ENCODE assay signal across 11 cellular contexts in genomic region chr12:108643941-108644742, GRCh38. TPM values are rescaled to one million over a fixed set of nuclear protein-coding genes. Genes with fewer than 3 reads are reported as not detected.
A peak's percentile ranks its signal among the peaks of the same experiment; 100 is the strongest.
DNase-seq lines count a peak whose midpoint lies in the region; ATAC-seq, FAIRE-seq and TF ChIP-seq lines count a peak whose summit lies in the region.
"Had no signal": no experiment of that assay in that cellular context is flagged by ENCODE, and none has a peak within 500 bp of the region (broad histone marks: within the 10 kb centered on the region; RNA-seq: fewer than 3 reads in every experiment).

No MANE protein-coding gene starts in this region.

- TF ChIP-seq EP300 in A549 (IDR thresholded peaks at IDR 0.05), result no peak

- POLR2A ChIA-PET in A549 (lab: Yijun Ruan, JAX), result no interaction called here

- peaks cover under 1% of the 10 kb centered on the region for H3K27me3 Mint-ChIP-seq in nephron (ENCODE audit: low read depth)

- H3K4me2 ChIP-seq in A549, result peak overlapping the region; percentile 63

- peak overlapping the region; percentile 13 to 84 (median 70) for H3K27ac Mint-ChIP-seq in nephron

- TF ChIP-seq CTCF in A549 (IDR thresholded peaks at IDR 0.05), result no peak
- TF ChIP-seq CTCF in esophagus squamous epithelium (IDR thresholded peaks at IDR 0.05), result no peak
- TF ChIP-seq CTCF in nephron (IDR thresholded peaks at IDR 0.05; ENCODE audit: unreplicated experiment in 3 of 3), result no peak

- H3K27me3 ChIP-seq in esophagus squamous epithelium, result no peaks in the 10 kb centered on the region

- FAIRE-seq in A549 (lab: Jason Lieb, UNC), result no peak
- FAIRE-seq: GM18507 had no signal

- no peak for TF ChIP-seq POLR2A in A549 (IDR thresholded peaks at IDR 0.05; ENCODE audit: low read length)
- no peak for TF ChIP-seq POLR2A in esophagus squamous epithelium (IDR thresholded peaks at IDR 0.05)

- H3K4me3 ChIP-seq in A549, result no peak overlapping the region
- no peak overlapping the region for H3K4me3 ChIP-seq in esophagus squamous epithelium

- intact Hi-C loops in esophagus squamous epithelium (cut with DNase I), result no loop called here

- 0 out of 5 replicates have a peak, but pooled peaks of 1 of the 2 experiments have one; percentile 1 for TF ChIP-seq RAD21 in A549 (conservative IDR thresholded peaks at IDR 0.05 in 1 of 2, IDR thresholded peaks at IDR 0.05 in 1 of 2)

- CTCF ChIA-PET in A549 (lab: Yijun Ruan, JAX), result interaction anchor here (0.6 to 3.5 kb wide), 3 partner anchors 20 to 80 kb away, joined by 3 to 16 read pairs (median 3); no protein-coding TSS in a partner anchor

- H3K4me1 Mint-ChIP-seq in nephron, result peaks cover 75% of the 10 kb centered on the region

- peaks cover 7 to 51% (median 14%) of the 10 kb centered on the region in 3 donors for H3K36me3 ChIP-seq in esophagus squamous epithelium

- peak overlapping the region; percentile 29 to 74; a peak in 5 of 6 replicates for H3K27ac ChIP-seq in A549
- peak overlapping the region in 3 of 4 donors; percentile 51 to 71 (median 68) for H3K27ac ChIP-seq in esophagus squamous epithelium

- peaks cover 38% of the 10 kb centered on the region for H3K36me3 Mint-ChIP-seq in nephron (ENCODE audit: low read depth)

- no peaks in the 10 kb centered on the region for H3K9me3 ChIP-seq in A549
- H3K9me3 ChIP-seq in esophagus squamous epithelium, result no peaks in the 10 kb centered on the region

- H3K4me1 ChIP-seq in A549, result peaks cover 24% of the 10 kb centered on the region
- peaks cover 0 to 62% (median 13%) of the 10 kb centered on the region in 3 donors for H3K4me1 ChIP-seq in esophagus squamous epithelium

- no peak overlapping the region for H3K4me3 Mint-ChIP-seq in nephron

- ATAC-seq in A549, result peak in 1 of 2 experiments; percentile 53; a peak in 3 of 6 replicates
- ATAC-seq: left colon had no signal

- H3K9me3 Mint-ChIP-seq in nephron, result no peaks in the 10 kb centered on the region

- DNase-seq in A549 (ENCODE audit: low read depth in 1 of 2, low spot score in 1 of 2), result peak; percentile 53 to 58
- DNase-seq in NCI-H226, result peak; percentile 23
- DNase-seq in esophagus squamous epithelium (lab: John Stamatoyannopoulos, UW), result no peak
- no peak for DNase-seq in GM19238 (ENCODE audit: insufficient read length, low spot score)
- no peak for DNase-seq in NCI-H2029 (lab: John Stamatoyannopoulos, UW)
- no peak for DNase-seq in GOT3 (lab: John Stamatoyannopoulos, UW)
- no peak for DNase-seq in mucosa of gallbladder (ENCODE audit: low spot score)
- DNase-seq: cortex of kidney, left colon had no signal

- WGBS in A549 (ENCODE audit: missing lambda C conversion rate), result 34% methylated on average over 17 of the region's 17 CpGs
- WGBS in esophagus squamous epithelium, 2 donors, result 50 to 56% methylated on average over 14 to 15 of the region's 17 CpGs

TF ChIP-seq in A549, 52 proteins besides CTCF, POLR2A, EP300 and RAD21:
- TF ChIP-seq CBX2 (IDR thresholded peaks at IDR 0.05; ENCODE audit: borderline replicate concordance, low read depth) (no peak), FOSL2 (IDR thresholded peaks at IDR 0.05) (no peak), FOSL2 (CRISPR knock-in tag; IDR thresholded peaks at IDR 0.05) (peak; percentile 70), ESRRA (IDR thresholded peaks at IDR 0.05; ENCODE audit: borderline replicate concordance, low read length) (peak; percentile 42; the same call in 1 of the 2 replicates)

RNA-seq across cellular contexts. Expression of gene SELPLG, which starts 10.4 kb away (rescaled TPM):
- 0.17 and 0.24 TPM in 2 replicates for polyA plus RNA-seq in A549 (2011; rRNA removed)
- polyA plus RNA-seq in A549 (2012; cell fraction: cytosol; rRNA removed), result 0.30 and 0.49 TPM in 2 replicates
- polyA plus RNA-seq in A549 (2012; cell fraction: nucleus; rRNA removed), result 1.2 and 1.3 TPM in 2 replicates
- polyA plus RNA-seq in A549 (2017; fragmentation: RNase III; extraction: RNeasy Plus Mini Kit Qiagen cat#74134 plus additional on column Dnase treatment), result 0.43 to 0.67 TPM (median 0.65 TPM) in 3 replicates
- 0.19 TPM in 1 of 2 replicates, not detected in the other for polyA minus RNA-seq in A549 (2011; rRNA and poly(A)+ RNA removed)
- total RNA-seq in esophagus squamous epithelium, result 10 to 100 TPM in 1 of 4 donors, 1 to 10 TPM in 3; 2.5 to 10.1 (median 5.6) TPM
- 22.4 TPM for total RNA-seq in mucosa of gallbladder

RNA-seq across cellular contexts. Expression of gene TMEM119, which starts 46.3 kb away (rescaled TPM):
- not detected in 2 replicates for polyA plus RNA-seq in A549 (2011; rRNA removed)
- polyA plus RNA-seq in A549 (2012; cell fraction: cytosol; rRNA removed), result not detected in 2 replicates
- not detected in 2 replicates for polyA plus RNA-seq in A549 (2012; cell fraction: nucleus; rRNA removed)
- not detected in 3 replicates for polyA plus RNA-seq in A549 (2017; fragmentation: RNase III; extraction: RNeasy Plus Mini Kit Qiagen cat#74134 plus additional on column Dnase treatment)
- polyA minus RNA-seq in A549 (2011; rRNA and poly(A)+ RNA removed), result not detected in 2 replicates
- 1 to 10 TPM in 3 of 4 donors, under 1 TPM in 1; 0.08 to 4.8 (median 2.0) TPM for total RNA-seq in esophagus squamous epithelium
- 10.6 TPM for total RNA-seq in mucosa of gallbladder

Comparison
In these comparisons a context has a peak if more than half of its experiments do, and no peak if none do; other contexts are left out.
1. DNase-seq: peak in A549 (2 of 2) and NCI-H226 (single experiment); none in esophagus squamous epithelium (single experiment), GM19238 (single experiment), NCI-H2029 (single experiment), GOT3 (single experiment) and mucosa of gallbladder (single experiment).